Comparison of ENCODE assay signal across 2 cellular contexts in the genomic region with DNA sequence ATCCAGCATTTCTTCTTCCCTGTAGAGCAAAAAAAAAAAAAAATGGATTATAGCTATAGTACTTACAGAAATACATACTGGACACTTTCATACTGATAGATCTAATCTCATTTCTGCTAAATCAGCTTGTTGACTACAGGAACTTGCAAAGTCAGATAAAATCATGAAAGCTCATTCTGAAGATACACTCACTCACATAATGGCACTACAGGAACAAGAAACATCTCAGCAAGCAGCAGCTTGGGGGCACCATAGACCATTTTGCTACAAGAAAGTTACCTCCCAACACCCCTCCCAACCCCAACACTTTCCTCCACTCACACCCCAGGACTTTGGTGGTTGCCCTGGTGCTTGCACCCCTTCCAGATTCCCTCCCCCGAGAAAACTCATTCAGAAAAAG.
A peak's percentile ranks its signal among the peaks of the same experiment; 100 is the strongest.
TF ChIP-seq lines count a peak whose summit lies in the region.

No MANE protein-coding gene starts in this region.

TF ChIP-seq in GM23338, 12 proteins besides CTCF, POLR2A, EP300 and RAD21 (continued from another document):
- TF ChIP-seq, protein P1, sequence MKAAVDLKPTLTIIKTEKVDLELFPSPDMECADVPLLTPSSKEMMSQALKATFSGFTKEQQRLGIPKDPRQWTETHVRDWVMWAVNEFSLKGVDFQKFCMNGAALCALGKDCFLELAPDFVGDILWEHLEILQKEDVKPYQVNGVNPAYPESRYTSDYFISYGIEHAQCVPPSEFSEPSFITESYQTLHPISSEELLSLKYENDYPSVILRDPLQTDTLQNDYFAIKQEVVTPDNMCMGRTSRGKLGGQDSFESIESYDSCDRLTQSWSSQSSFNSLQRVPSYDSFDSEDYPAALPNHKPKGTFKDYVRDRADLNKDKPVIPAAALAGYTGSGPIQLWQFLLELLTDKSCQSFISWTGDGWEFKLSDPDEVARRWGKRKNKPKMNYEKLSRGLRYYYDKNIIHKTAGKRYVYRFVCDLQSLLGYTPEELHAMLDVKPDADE (IDR thresholded peaks at IDR 0.05): no peak
- TF ChIP-seq EZH2phosphoT487 (IDR thresholded peaks at IDR 0.05; ENCODE audit: unreplicated experiment) (no peak), JUNB (IDR thresholded peaks at IDR 0.05; ENCODE audit: unreplicated experiment) (no peak), EZH2 (IDR thresholded peaks at IDR 0.05; ENCODE audit: low read depth, unreplicated experiment) (no peak), ZNF114 (CRISPR knock-in tag; IDR thresholded peaks at IDR 0.05) (no peak), STAT1 (IDR thresholded peaks at IDR 0.05; ENCODE audit: unreplicated experiment) (no peak), NANOG (IDR thresholded peaks at IDR 0.05; ENCODE audit: borderline replicate concordance) (no peak), CREB1 (CRISPR knock-in tag; IDR thresholded peaks at IDR 0.05; ENCODE audit: low read depth) (no peak)
- TF ChIP-seq, protein P2, sequence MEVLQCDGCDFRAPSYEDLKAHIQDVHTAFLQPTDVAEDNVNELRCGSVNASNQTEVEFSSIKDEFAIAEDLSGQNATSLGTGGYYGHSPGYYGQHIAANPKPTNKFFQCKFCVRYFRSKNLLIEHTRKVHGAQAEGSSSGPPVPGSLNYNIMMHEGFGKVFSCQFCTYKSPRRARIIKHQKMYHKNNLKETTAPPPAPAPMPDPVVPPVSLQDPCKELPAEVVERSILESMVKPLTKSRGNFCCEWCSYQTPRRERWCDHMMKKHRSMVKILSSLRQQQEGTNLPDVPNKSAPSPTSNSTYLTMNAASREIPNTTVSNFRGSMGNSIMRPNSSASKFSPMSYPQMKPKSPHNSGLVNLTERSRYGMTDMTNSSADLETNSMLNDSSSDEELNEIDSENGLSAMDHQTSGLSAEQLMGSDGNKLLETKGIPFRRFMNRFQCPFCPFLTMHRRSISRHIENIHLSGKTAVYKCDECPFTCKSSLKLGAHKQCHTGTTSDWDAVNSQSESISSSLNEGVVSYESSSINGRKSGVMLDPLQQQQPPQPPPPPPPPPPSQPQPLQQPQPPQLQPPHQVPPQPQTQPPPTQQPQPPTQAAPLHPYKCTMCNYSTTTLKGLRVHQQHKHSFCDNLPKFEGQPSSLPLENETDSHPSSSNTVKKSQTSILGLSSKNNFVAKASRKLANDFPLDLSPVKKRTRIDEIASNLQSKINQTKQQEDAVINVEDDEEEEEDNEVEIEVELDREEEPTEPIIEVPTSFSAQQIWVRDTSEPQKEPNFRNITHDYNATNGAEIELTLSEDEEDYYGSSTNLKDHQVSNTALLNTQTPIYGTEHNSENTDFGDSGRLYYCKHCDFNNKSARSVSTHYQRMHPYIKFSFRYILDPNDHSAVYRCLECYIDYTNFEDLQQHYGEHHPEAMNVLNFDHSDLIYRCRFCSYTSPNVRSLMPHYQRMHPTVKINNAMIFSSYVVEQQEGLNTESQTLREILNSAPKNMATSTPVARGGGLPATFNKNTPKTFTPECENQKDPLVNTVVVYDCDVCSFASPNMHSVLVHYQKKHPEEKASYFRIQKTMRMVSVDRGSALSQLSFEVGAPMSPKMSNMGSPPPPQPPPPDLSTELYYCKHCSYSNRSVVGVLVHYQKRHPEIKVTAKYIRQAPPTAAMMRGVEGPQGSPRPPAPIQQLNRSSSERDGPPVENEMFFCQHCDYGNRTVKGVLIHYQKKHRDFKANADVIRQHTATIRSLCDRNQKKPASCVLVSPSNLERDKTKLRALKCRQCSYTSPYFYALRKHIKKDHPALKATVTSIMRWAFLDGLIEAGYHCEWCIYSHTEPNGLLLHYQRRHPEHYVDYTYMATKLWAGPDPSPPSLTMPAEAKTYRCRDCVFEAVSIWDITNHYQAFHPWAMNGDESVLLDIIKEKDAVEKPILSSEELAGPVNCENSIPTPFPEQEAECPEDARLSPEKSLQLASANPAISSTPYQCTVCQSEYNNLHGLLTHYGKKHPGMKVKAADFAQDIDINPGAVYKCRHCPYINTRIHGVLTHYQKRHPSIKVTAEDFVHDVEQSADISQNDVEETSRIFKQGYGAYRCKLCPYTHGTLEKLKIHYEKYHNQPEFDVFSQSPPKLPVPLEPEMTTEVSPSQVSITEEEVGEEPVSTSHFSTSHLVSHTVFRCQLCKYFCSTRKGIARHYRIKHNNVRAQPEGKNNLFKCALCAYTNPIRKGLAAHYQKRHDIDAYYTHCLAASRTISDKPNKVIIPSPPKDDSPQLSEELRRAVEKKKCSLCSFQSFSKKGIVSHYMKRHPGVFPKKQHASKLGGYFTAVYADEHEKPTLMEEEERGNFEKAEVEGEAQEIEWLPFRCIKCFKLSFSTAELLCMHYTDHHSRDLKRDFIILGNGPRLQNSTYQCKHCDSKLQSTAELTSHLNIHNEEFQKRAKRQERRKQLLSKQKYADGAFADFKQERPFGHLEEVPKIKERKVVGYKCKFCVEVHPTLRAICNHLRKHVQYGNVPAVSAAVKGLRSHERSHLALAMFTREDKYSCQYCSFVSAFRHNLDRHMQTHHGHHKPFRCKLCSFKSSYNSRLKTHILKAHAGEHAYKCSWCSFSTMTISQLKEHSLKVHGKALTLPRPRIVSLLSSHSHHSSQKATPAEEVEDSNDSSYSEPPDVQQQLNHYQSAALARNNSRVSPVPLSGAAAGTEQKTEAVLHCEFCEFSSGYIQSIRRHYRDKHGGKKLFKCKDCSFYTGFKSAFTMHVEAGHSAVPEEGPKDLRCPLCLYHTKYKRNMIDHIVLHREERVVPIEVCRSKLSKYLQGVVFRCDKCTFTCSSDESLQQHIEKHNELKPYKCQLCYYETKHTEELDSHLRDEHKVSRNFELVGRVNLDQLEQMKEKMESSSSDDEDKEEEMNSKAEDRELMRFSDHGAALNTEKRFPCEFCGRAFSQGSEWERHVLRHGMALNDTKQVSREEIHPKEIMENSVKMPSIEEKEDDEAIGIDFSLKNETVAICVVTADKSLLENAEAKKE (CRISPR knock-in tag; IDR thresholded peaks at IDR 0.05): no peak
- TF ChIP-seq, protein P3, sequence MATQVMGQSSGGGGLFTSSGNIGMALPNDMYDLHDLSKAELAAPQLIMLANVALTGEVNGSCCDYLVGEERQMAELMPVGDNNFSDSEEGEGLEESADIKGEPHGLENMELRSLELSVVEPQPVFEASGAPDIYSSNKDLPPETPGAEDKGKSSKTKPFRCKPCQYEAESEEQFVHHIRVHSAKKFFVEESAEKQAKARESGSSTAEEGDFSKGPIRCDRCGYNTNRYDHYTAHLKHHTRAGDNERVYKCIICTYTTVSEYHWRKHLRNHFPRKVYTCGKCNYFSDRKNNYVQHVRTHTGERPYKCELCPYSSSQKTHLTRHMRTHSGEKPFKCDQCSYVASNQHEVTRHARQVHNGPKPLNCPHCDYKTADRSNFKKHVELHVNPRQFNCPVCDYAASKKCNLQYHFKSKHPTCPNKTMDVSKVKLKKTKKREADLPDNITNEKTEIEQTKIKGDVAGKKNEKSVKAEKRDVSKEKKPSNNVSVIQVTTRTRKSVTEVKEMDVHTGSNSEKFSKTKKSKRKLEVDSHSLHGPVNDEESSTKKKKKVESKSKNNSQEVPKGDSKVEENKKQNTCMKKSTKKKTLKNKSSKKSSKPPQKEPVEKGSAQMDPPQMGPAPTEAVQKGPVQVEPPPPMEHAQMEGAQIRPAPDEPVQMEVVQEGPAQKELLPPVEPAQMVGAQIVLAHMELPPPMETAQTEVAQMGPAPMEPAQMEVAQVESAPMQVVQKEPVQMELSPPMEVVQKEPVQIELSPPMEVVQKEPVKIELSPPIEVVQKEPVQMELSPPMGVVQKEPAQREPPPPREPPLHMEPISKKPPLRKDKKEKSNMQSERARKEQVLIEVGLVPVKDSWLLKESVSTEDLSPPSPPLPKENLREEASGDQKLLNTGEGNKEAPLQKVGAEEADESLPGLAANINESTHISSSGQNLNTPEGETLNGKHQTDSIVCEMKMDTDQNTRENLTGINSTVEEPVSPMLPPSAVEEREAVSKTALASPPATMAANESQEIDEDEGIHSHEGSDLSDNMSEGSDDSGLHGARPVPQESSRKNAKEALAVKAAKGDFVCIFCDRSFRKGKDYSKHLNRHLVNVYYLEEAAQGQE (IDR thresholded peaks at IDR 0.05; ENCODE audit: unreplicated experiment): no peak

TF ChIP-seq in SK-N-SH, 30 proteins besides CTCF, POLR2A, EP300 and RAD21 (continued from another document):
- TF ChIP-seq SMC3 (IDR thresholded peaks at IDR 0.05; ENCODE audit: low read depth, low read length): 0 out of 2 replicates have a peak, but pooled peaks have one; percentile 21
TF ChIP-seq in SK-N-SH: peak in this region for 3.
